ENCODE assay signal across 2 cellular contexts in genomic region chr3:134008630-134009156, GRCh38.
TF ChIP-seq lines count a peak whose summit lies in the region.

No MANE protein-coding gene starts in this region.

TF ChIP-seq in GM23338, 12 proteins besides CTCF, POLR2A, EP300 and RAD21 (continued from another document):
- no peak for TF ChIP-seq ZNF462 (CRISPR knock-in tag; IDR thresholded peaks at IDR 0.05)
- TF ChIP-seq POLR2AphosphoS5 (IDR thresholded peaks at IDR 0.05; ENCODE audit: low read depth), result no peak
- no peak for TF ChIP-seq ZNF331 (CRISPR knock-in tag; IDR thresholded peaks at IDR 0.05; ENCODE audit: low read depth)
- TF ChIP-seq JUNB (IDR thresholded peaks at IDR 0.05; ENCODE audit: unreplicated experiment), result no peak
- TF ChIP-seq, protein P1, sequence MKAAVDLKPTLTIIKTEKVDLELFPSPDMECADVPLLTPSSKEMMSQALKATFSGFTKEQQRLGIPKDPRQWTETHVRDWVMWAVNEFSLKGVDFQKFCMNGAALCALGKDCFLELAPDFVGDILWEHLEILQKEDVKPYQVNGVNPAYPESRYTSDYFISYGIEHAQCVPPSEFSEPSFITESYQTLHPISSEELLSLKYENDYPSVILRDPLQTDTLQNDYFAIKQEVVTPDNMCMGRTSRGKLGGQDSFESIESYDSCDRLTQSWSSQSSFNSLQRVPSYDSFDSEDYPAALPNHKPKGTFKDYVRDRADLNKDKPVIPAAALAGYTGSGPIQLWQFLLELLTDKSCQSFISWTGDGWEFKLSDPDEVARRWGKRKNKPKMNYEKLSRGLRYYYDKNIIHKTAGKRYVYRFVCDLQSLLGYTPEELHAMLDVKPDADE (IDR thresholded peaks at IDR 0.05), result no peak
- no peak for TF ChIP-seq ZNF114 (CRISPR knock-in tag; IDR thresholded peaks at IDR 0.05)
- no peak for TF ChIP-seq STAT1 (IDR thresholded peaks at IDR 0.05; ENCODE audit: unreplicated experiment)
TF ChIP-seq in GM23338: peak in this region for 0.

TF ChIP-seq in WTC11, 78 proteins besides CTCF, POLR2A, EP300 and RAD21 (continued from another document):
- TF ChIP-seq ZSCAN18 (CRISPR knock-in tag; IDR thresholded peaks at IDR 0.05), result no peak
